In the genomic region with DNA sequence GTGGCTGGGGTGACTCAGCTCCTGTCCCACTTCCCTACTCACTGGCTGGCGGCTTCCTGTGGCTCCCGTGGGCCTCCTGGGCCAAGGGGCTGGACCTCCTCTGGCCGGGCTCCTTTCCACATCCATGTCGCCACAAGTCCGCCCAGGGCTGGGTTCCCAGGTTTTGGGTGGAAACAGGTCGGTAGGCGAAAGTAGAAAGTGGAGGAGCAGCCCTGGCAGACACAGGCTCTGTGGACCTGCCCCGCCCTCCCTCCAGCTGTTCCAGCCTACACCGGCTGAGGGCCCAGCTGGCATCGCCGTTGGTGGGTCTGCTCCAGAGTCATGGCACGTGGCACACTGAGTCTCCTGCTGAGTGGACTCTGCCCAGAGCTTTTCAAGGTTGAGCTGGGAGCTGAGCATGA, we compare ENCODE assay signal across 14 cellular contexts. TPM values are rescaled to one million over a fixed set of nuclear protein-coding genes. Genes with fewer than 3 reads are reported as not detected.
DNase-seq lines count a peak whose midpoint lies in the region; ATAC-seq, FAIRE-seq and TF ChIP-seq lines count a peak whose summit lies in the region.
"Had no signal": no experiment of that assay in that cellular context is flagged by ENCODE, and none has a peak within 500 bp of the region (broad histone marks: within the 10 kb centered on the region; RNA-seq: fewer than 3 reads in every experiment).

No MANE protein-coding gene starts in this region.

- no peak overlapping the region for H3K9ac ChIP-seq in endothelial cell of umbilical vein (replicated peaks; ENCODE audit: extremely low read depth, insufficient read depth, low read length)
- H3K9ac ChIP-seq: SK-N-SH had no signal

- peak; percentile 50 for ATAC-seq in aorta (ENCODE audit: low FRiP score)

- no peak for TF ChIP-seq CTCF in endothelial cell of umbilical vein (IDR thresholded peaks at IDR 0.05; ENCODE audit: extremely low read depth in 1 of 2, insufficient read depth in 1 of 2, low read depth in 1 of 2, low read length in 2 of 2)

- CTCF ChIA-PET in endothelial cell of umbilical vein (lab: Charles Lee) = interaction anchor here (0.8 to 1.2 kb wide), 3 partner anchors 15 to 226 kb away, joined by 3 read pairs; no protein-coding TSS in a partner anchor

- no peaks in the 10 kb centered on the region for H3K9me1 ChIP-seq in endothelial cell of umbilical vein (replicated peaks; ENCODE audit: control insufficient read depth, extremely low read depth, insufficient read depth, low read length)

- H4K20me1 ChIP-seq in endothelial cell of umbilical vein (replicated peaks; ENCODE audit: control insufficient read depth, extremely low read depth, insufficient read depth, low read length) = no peaks in the 10 kb centered on the region

- peak overlapping the region; percentile 42 for H2AFZ ChIP-seq in endothelial cell of umbilical vein (ENCODE audit: low read depth, low read length)

- TF ChIP-seq POLR2A in endothelial cell of umbilical vein (IDR thresholded peaks at IDR 0.05; ENCODE audit: low read depth, low read length) = no peak
- no peak for TF ChIP-seq POLR2A in H54 (IDR thresholded peaks at IDR 0.05; ENCODE audit: low read depth, low read length)

- no peaks in the 10 kb centered on the region for H3K36me3 Mint-ChIP-seq in activated T-cell treated with anti-CD3 and anti-CD28 coated beads, Interleukin-2, amount 50 U/mL, for 24 hours (ENCODE audit: low read depth)

- no peak for FAIRE-seq in endothelial cell of umbilical vein (lab: Jason Lieb, UNC)
- FAIRE-seq in H54 (lab: Jason Lieb, UNC) = no peak

- POLR2A ChIA-PET in endothelial cell of umbilical vein (lab: Charles Lee) = no interaction called here

- no peak overlapping the region for H3K27ac Mint-ChIP-seq in activated T-cell treated with anti-CD3 and anti-CD28 coated beads, Interleukin-2, amount 50 U/mL, for 24 hours

- dilution Hi-C loops in endothelial cell of umbilical vein (cut with MboI; ENCODE audit: extremely low pct_ligation_motif_present, low sequenced_read_pairs) = no loop called here

- H3K27me3 ChIP-seq in endothelial cell of umbilical vein (ENCODE audit: control insufficient read depth in 2 of 2, insufficient read depth in 2 of 2, low read length in 2 of 2) = no peaks in the 10 kb centered on the region
- no peaks in the 10 kb centered on the region for H3K27me3 ChIP-seq in aorta (ENCODE audit: control insufficient read depth in 1 of 2, insufficient read depth in 2 of 2, low read length in 1 of 2)

- H3K36me3 ChIP-seq in endothelial cell of umbilical vein (ENCODE audit: control insufficient read depth in 2 of 2, extremely low read depth in 1 of 2, insufficient read depth in 2 of 2, low read length in 2 of 2) = no peaks in the 10 kb centered on the region
- no peaks in the 10 kb centered on the region for H3K36me3 ChIP-seq in aorta (ENCODE audit: control insufficient read depth in 1 of 2, insufficient read depth in 2 of 2, low read length in 1 of 2)

- H3K4me3 ChIP-seq in endothelial cell of umbilical vein (replicated peaks in 1 of 3; ENCODE audit: insufficient read depth in 1 of 3, low read depth in 1 of 3, low read length in 3 of 3) = no peak overlapping the region
- H3K4me3 ChIP-seq in aorta (ENCODE audit: low read length in 2 of 2) = no peak overlapping the region

- no peaks in the 10 kb centered on the region for H3K27me3 Mint-ChIP-seq in activated T-cell treated with anti-CD3 and anti-CD28 coated beads, Interleukin-2, amount 50 U/mL, for 24 hours

- H3K27ac ChIP-seq in endothelial cell of umbilical vein (ENCODE audit: insufficient read depth, low read depth, low read length) = no peak overlapping the region
- H3K27ac ChIP-seq in aorta (ENCODE audit: low read depth in 1 of 2, low read length in 2 of 2) = no peak overlapping the region

- no peak overlapping the region for H3K4me2 ChIP-seq in endothelial cell of umbilical vein (ENCODE audit: insufficient read depth, low read length)
- H3K4me2 ChIP-seq: SK-N-SH had no signal

- no peaks in the 10 kb centered on the region for H3K79me2 ChIP-seq in endothelial cell of umbilical vein (ENCODE audit: control insufficient read depth, insufficient read depth, low read length)

- H3K4me1 ChIP-seq in endothelial cell of umbilical vein (ENCODE audit: control insufficient read depth, extremely low read depth, insufficient read depth, low read length) (peaks cover 5% of the 10 kb centered on the region), aorta (ENCODE audit: control insufficient read depth in 1 of 2, insufficient read depth in 2 of 2, low read length in 2 of 2) (no peaks in the 10 kb centered on the region)

- intact Hi-C loops in endothelial cell of umbilical vein (cut with micrococcal nuclease) (no loop called here), aorta (cut with DNase I) (no loop called here)

- H3K9me3 ChIP-seq in endothelial cell of umbilical vein (replicated peaks; ENCODE audit: control insufficient read depth, insufficient read depth, low read length) (no peaks in the 10 kb centered on the region), aorta (ENCODE audit: control insufficient read depth, low read length) (no peaks in the 10 kb centered on the region)
- H3K9me3 ChIP-seq: SK-N-SH had no signal

- peaks cover 9% of the 10 kb centered on the region for H3K4me1 Mint-ChIP-seq in activated T-cell treated with anti-CD3 and anti-CD28 coated beads, Interleukin-2, amount 50 U/mL, for 24 hours (ENCODE audit: low read depth)

- no peak overlapping the region for H3K4me3 Mint-ChIP-seq in activated T-cell treated with anti-CD3 and anti-CD28 coated beads, Interleukin-2, amount 50 U/mL, for 24 hours

- BruUV-seq in endothelial cell of umbilical vein (replicated peaks; lab: Mats Ljungman, UMichigan) = no TSS peak

- peak; percentile 36 for DNase-seq in NCI-H345 (lab: John Stamatoyannopoulos, UW)
- DNase-seq in NCI-H345 treated with DMSO at 0.1 percent for 48 hours (lab: John Stamatoyannopoulos, UW; ENCODE audit: unreplicated experiment) = no peak
- DNase-seq in endothelial cell of umbilical vein (ENCODE audit: low read depth, low spot score) = no peak
- DNase-seq in medulla oblongata (ENCODE audit: extremely low spot score) = peak; percentile 28
- peak in 1 of 2 donors; percentile 64 for DNase-seq in aorta
- DNase-seq in H54 (ENCODE audit: insufficient read length, low spot score) = no peak
- DNase-seq in activated T-cell treated with anti-CD3 and anti-CD28 coated beads, Interleukin-2, amount 50 U/mL, for 24 hours = no peak
- DNase-seq in SKM-1 (lab: John Stamatoyannopoulos, UW; ENCODE audit: unreplicated experiment) = no peak
- DNase-seq: ACHN; activated CD4-positive, alpha-beta T cell treated with anti-CD3 and anti-CD28 coated beads for 4 hours; cortex of kidney; Kasumi-1; NCI-H748 treated with DMSO at 0.1 percent for 48 hours; SK-N-SH had no signal

- WGBS in aorta, 2 donors = 58 to 59% methylated on average over 12 of the region's 12 CpGs

- no peaks in the 10 kb centered on the region for H3K9me3 Mint-ChIP-seq in activated T-cell treated with anti-CD3 and anti-CD28 coated beads, Interleukin-2, amount 50 U/mL, for 24 hours

TF ChIP-seq in endothelial cell of umbilical vein, 7 proteins besides CTCF, POLR2A, EP300 and RAD21:
- no peak for TF ChIP-seq GATA2 (IDR thresholded peaks at IDR 0.05; ENCODE audit: insufficient read depth, insufficient read length, low read depth, low read length)

RNA-seq across cellular contexts. Expression of gene GSE1, which starts 28.7 kb away (rescaled TPM):
- total RNA-seq in endothelial cell of umbilical vein (14.2 and 18.3 TPM in 2 replicates), aorta (100 to 1,000 TPM in 1 of 2 donors, 10 to 100 TPM in 1; 59.7 to 111 TPM)
- polyA plus RNA-seq in endothelial cell of umbilical vein (4.2 TPM in 2 replicates), aorta (10 to 100 TPM in 1 of 2 donors, 1 to 10 TPM in 1; 3.9 to 11.7 TPM)
- polyA plus RNA-seq in endothelial cell of umbilical vein (2011; cell fraction: cytosol; rRNA removed) = 3.6 and 4.2 TPM in 2 replicates
- polyA plus RNA-seq in endothelial cell of umbilical vein (2011; cell fraction: nucleus; rRNA removed) = 13.2 and 17.1 TPM in 2 replicates
- polyA plus RNA-seq in endothelial cell of umbilical vein (2012) = 9.1 and 12.3 TPM in 2 replicates
- 6.9 and 13.4 TPM in 2 replicates for polyA minus RNA-seq in endothelial cell of umbilical vein
- 28.5 TPM for polyA minus RNA-seq in endothelial cell of umbilical vein (2011; cell fraction: cytosol; rRNA and poly(A)+ RNA removed)
- polyA minus RNA-seq in endothelial cell of umbilical vein (2011; cell fraction: nucleus; rRNA and poly(A)+ RNA removed) = 18.1 and 32.8 TPM in 2 replicates

RNA-seq across cellular contexts. Expression of gene GINS2, which starts 47.0 kb away (rescaled TPM):
- total RNA-seq in endothelial cell of umbilical vein (24.1 and 26.7 TPM in 2 replicates), aorta (under 1 TPM; 0.60 to 0.71 TPM)
- polyA plus RNA-seq in endothelial cell of umbilical vein (7.9 and 10.4 TPM in 2 replicates), aorta (under 1 TPM; 0.23 to 0.75 TPM)
- polyA plus RNA-seq in endothelial cell of umbilical vein (2011; cell fraction: cytosol; rRNA removed) = 16.3 and 21.1 TPM in 2 replicates
- 8.7 and 10.3 TPM in 2 replicates for polyA plus RNA-seq in endothelial cell of umbilical vein (2011; cell fraction: nucleus; rRNA removed)
- 11.9 and 17.0 TPM in 2 replicates for polyA plus RNA-seq in endothelial cell of umbilical vein (2012)
- polyA minus RNA-seq in endothelial cell of umbilical vein = 6.2 and 7.5 TPM in 2 replicates
- polyA minus RNA-seq in endothelial cell of umbilical vein (2011; cell fraction: cytosol; rRNA and poly(A)+ RNA removed) = 20.0 TPM
- 3.1 and 5.2 TPM in 2 replicates for polyA minus RNA-seq in endothelial cell of umbilical vein (2011; cell fraction: nucleus; rRNA and poly(A)+ RNA removed)

Comparison
In these comparisons a context has a peak if more than half of its experiments do, and no peak if none do; other contexts are left out.
1. DNase-seq: peak in NCI-H345 (single experiment) and medulla oblongata (single experiment); none in NCI-H345 treated with DMSO at 0.1 percent for 48 hours (single experiment), endothelial cell of umbilical vein (single experiment), H54 (single experiment), activated T-cell treated with anti-CD3 and anti-CD28 coated beads, Interleukin-2, amount 50 U/mL, for 24 hours (single experiment) and SKM-1 (single experiment).
2. RNA of gene GINS2, which starts 47.0 kb away (total RNA-seq): 24.1 to 26.7 TPM in endothelial cell of umbilical vein; 0.60 to 0.71 TPM in aorta; every median in the first group is over 10 times any median in the second.